In the genomic region with DNA sequence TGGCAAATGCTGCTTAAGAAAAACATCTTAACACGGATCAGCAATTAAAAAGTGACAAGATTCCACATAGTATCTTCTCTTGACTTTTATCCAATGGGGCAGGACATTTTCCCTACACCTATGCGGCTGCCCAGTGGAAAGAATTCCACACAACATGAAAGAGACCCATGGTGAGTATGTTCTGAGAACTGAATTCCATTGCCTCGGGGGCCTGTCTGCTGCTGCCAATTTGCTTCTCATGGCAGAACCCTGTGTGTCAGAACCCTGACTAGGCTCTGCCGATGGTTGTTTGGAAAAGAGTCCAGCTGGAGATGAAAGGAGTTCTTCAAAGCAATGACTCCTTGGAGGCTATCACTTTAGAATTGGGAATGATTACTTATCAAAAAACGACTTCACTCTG, we compare ENCODE assay signal across 17 cellular contexts.
"Had no signal": no experiment of that assay in that cellular context is flagged by ENCODE, and none has a peak within 500 bp of the region (broad histone marks: within the 10 kb centered on the region; RNA-seq: fewer than 3 reads in every experiment).

No MANE protein-coding gene starts in this region.

- H3K9me3 Mint-ChIP-seq: activated B cell treated with CpG ODN at 0.5 μM for 24 hours; activated CD4-positive, alpha-beta T cell treated with anti-CD3 and anti-CD28 coated beads, Interleukin-2, amount 10 ng/mL, durations not matched to agents 24 days and 14 days; activated naive CD4-positive, alpha-beta T cell treated with anti-CD3 and anti-CD28 coated beads, Interleukin-2, amount 50 U/mL, for 72 hours; activated T-helper 2 cell treated with anti-CD3 and anti-CD28 coated beads, Interferon-gamma antibody, Interleukin-2, Interleukin-4, amounts not matched to agents 10 μg/mL and 5 μg/mL and 100 μg/mL, durations not matched to agents 14 hours and 24 hours and 36 hours; naive thymus-derived CD8-positive, alpha-beta T cell; stimulated activated naive B cell treated with anti-CD40 and anti-IgM and Interleukin-4, amounts not matched to agents 10 μg/mL and 1 μg/mL and 100 μg/mL, for 72 hours; T-helper 1 cell treated with Interleukin-12 subunit alpha and Interleukin-12 subunit beta and Interleukin-4 antibody, amounts not matched to agents 30 μg/mL and 1 μg/mL, for 36 hours had no signal

- H3K9me3 ChIP-seq: lower lobe of right lung, mucosa of descending colon, prostate gland, right lobe of liver, SK-N-SH, transverse colon had no signal

- H2AFZ ChIP-seq: hepatocyte had no signal

- H3K27ac Mint-ChIP-seq: activated B cell treated with CpG ODN at 0.5 μM for 24 hours; activated CD4-positive, alpha-beta T cell treated with anti-CD3 and anti-CD28 coated beads, Interleukin-2, amount 10 ng/mL, durations not matched to agents 24 days and 14 days; activated T-helper 2 cell treated with anti-CD3 and anti-CD28 coated beads, Interferon-gamma antibody, Interleukin-2, Interleukin-4, amounts not matched to agents 10 μg/mL and 5 μg/mL and 100 μg/mL, durations not matched to agents 14 hours and 24 hours and 36 hours; stimulated activated naive B cell treated with anti-CD40 and anti-IgM and Interleukin-4, amounts not matched to agents 10 μg/mL and 1 μg/mL and 100 μg/mL, for 72 hours; T-helper 1 cell treated with Interleukin-12 subunit alpha and Interleukin-12 subunit beta and Interleukin-4 antibody, amounts not matched to agents 30 μg/mL and 1 μg/mL, for 36 hours had no signal

- ATAC-seq: activated naive CD4-positive, alpha-beta T cell treated with anti-CD3 and anti-CD28 coated beads, Interleukin-2, amount 50 U/mL, for 72 hours; lower lobe of right lung; mucosa of descending colon; naive thymus-derived CD8-positive, alpha-beta T cell; right lobe of liver; stimulated activated naive B cell treated with anti-CD40 and anti-IgM and Interleukin-4, amounts not matched to agents 10 μg/mL and 1 μg/mL and 100 μg/mL, for 72 hours had no signal

- H3K4me3 Mint-ChIP-seq: activated B cell treated with CpG ODN at 0.5 μM for 24 hours; activated CD4-positive, alpha-beta T cell treated with anti-CD3 and anti-CD28 coated beads, Interleukin-2, amount 10 ng/mL, durations not matched to agents 24 days and 14 days; naive thymus-derived CD8-positive, alpha-beta T cell; stimulated activated naive B cell treated with anti-CD40 and anti-IgM and Interleukin-4, amounts not matched to agents 10 μg/mL and 1 μg/mL and 100 μg/mL, for 72 hours; T-helper 1 cell treated with Interleukin-12 subunit alpha and Interleukin-12 subunit beta and Interleukin-4 antibody, amounts not matched to agents 30 μg/mL and 1 μg/mL, for 36 hours had no signal

- DNase-seq: activated B cell treated with CpG ODN at 0.5 μM for 24 hours; activated CD4-positive, alpha-beta T cell treated with anti-CD3 and anti-CD28 coated beads, Interleukin-2, amount 10 ng/mL, durations not matched to agents 24 days and 14 days; kidney glomerular epithelial cell; lower lobe of right lung; mucosa of descending colon; naive thymus-derived CD8-positive, alpha-beta T cell; nucleus accumbens; SK-N-SH; stimulated activated CD4-positive, alpha-beta T cell treated with anti-CD3 and anti-CD28 coated beads, Interleukin-1b, Interleukin-23, amount 100 ng/mL, for 48 hours; stimulated activated naive B cell treated with anti-CD40 and anti-IgM and Interleukin-4, amounts not matched to agents 10 μg/mL and 1 μg/mL and 100 μg/mL, for 72 hours; transverse colon had no signal

- H3K4me1 ChIP-seq: prostate gland had no signal

- H3K27me3 ChIP-seq: hepatocyte, right lobe of liver, transverse colon had no signal

- H3K79me2 ChIP-seq: hepatocyte had no signal

- H3K36me3 ChIP-seq: prostate gland had no signal

- H3K4me2 ChIP-seq: hepatocyte, SK-N-SH had no signal

- H3K27ac ChIP-seq: hepatocyte, lower lobe of right lung, prostate gland, right lobe of liver, transverse colon had no signal

- H3K9ac ChIP-seq: SK-N-SH had no signal

- H3K27me3 Mint-ChIP-seq: activated B cell treated with CpG ODN at 0.5 μM for 24 hours; activated CD4-positive, alpha-beta T cell treated with anti-CD3 and anti-CD28 coated beads, Interleukin-2, amount 10 ng/mL, durations not matched to agents 24 days and 14 days; naive thymus-derived CD8-positive, alpha-beta T cell; stimulated activated naive B cell treated with anti-CD40 and anti-IgM and Interleukin-4, amounts not matched to agents 10 μg/mL and 1 μg/mL and 100 μg/mL, for 72 hours had no signal

- H3K4me3 ChIP-seq: hepatocyte, lower lobe of right lung, mucosa of descending colon, prostate gland, right lobe of liver, transverse colon had no signal
